In genomic region chr7:134878731-134879295, GRCh38 we compare ENCODE assay signal across 1 cellular context.
TF ChIP-seq lines count a peak whose summit lies in the region.

No MANE protein-coding gene starts in this region.

TF ChIP-seq in HepG2, 621 proteins besides CTCF, POLR2A, EP300 and RAD21 (continued from another document):
- TF ChIP-seq ZNF282 (IDR thresholded peaks at IDR 0.05; ENCODE audit: partially characterized antibody) (no peak), ZNF232 (CRISPR knock-in tag; IDR thresholded peaks at IDR 0.05; ENCODE audit: borderline replicate concordance) (no peak), RELA (CRISPR knock-in tag; IDR thresholded peaks at IDR 0.05) (no peak), LRRFIP1 (CRISPR knock-in tag; conservative IDR thresholded peaks at IDR 0.05) (no peak), ARID2 (CRISPR knock-in tag; IDR thresholded peaks at IDR 0.05; ENCODE audit: borderline replicate concordance) (no peak), ZBTB7A (CRISPR knock-in tag; IDR thresholded peaks at IDR 0.05) (no peak), ZNF124 (CRISPR knock-in tag; IDR thresholded peaks at IDR 0.05) (no peak), ZBTB40 (IDR thresholded peaks at IDR 0.05) (no peak), ZBTB40 (CRISPR knock-in tag; IDR thresholded peaks at IDR 0.05) (no peak), ZMYM3 (CRISPR knock-in tag; IDR thresholded peaks at IDR 0.05) (no peak), NCOA2 (CRISPR knock-in tag; IDR thresholded peaks at IDR 0.05) (no peak)
